25 cellular contexts compared by ENCODE assay signal in the genomic region with DNA sequence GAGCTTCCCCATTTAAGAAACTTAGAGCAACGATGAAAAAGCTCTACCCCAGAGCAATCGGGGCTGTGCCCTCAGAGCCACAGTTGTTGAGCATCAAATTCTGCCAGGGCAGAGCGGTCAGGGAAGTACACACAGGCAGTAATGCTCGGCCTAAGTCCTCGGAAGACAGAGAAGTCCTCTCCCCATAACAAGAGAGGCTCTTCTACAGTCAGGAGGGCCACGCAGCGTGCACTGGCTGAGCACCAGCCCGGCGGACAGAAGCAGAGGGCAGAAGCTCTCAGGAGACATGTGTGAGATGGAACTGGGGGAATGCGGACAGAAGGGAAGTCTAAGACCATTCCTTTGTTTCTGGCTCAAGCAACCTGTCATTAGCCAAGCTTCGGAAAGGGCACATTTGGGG.
"Had no signal": no experiment of that assay in that cellular context is flagged by ENCODE, and none has a peak within 500 bp of the region (broad histone marks: within the 10 kb centered on the region; RNA-seq: fewer than 3 reads in every experiment).

No MANE protein-coding gene starts in this region.

- H3K36me3 ChIP-seq: brain microvascular endothelial cell, cardiac muscle cell, WERI-Rb-1 had no signal

- H3K4me3 Mint-ChIP-seq: activated CD4-positive, alpha-beta memory T cell treated with anti-CD3 and anti-CD28 coated beads, Interleukin-2, amount 10 ng/mL, durations not matched to agents 7 days and 5 days; activated CD4-positive, alpha-beta T cell treated with anti-CD3 and anti-CD28 coated beads for 36 hours; activated naive CD8-positive, alpha-beta T cell treated with anti-CD3 and anti-CD28 coated beads for 36 hours; activated T-cell treated with anti-CD3 and anti-CD28 coated beads, Interleukin-2, amount 50 U/mL, for 72 hours had no signal

- H3K27ac ChIP-seq: brain microvascular endothelial cell, cardiac muscle cell, KMS-11, SK-N-MC, WERI-Rb-1 had no signal

- DNase-seq: activated CD4-positive, alpha-beta memory T cell treated with anti-CD3 and anti-CD28 coated beads, Interleukin-2, amount 10 ng/mL, durations not matched to agents 7 days and 5 days; activated CD4-positive, alpha-beta T cell treated with anti-CD3 and anti-CD28 coated beads for 36 hours; activated CD4-positive, alpha-beta T cell treated with anti-CD3 and anti-CD28 coated beads, Interleukin-2, amount 50 U/mL, for 1 hour; activated naive CD4-positive, alpha-beta T cell; activated naive CD8-positive, alpha-beta T cell treated with anti-CD3 and anti-CD28 coated beads for 36 hours; activated T-cell treated with anti-CD3 and anti-CD28 coated beads for 4 hours; activated T-cell treated with anti-CD3 and anti-CD28 coated beads, Interleukin-2, amount 50 U/mL, for 72 hours; brain microvascular endothelial cell; NCI-H1092; NCI-H1417; NCI-H1694; NCI-H2029; NCI-H2107; NCI-H2171 treated with DMSO at 0.1 percent for 48 hours; NCI-H226; NCI-H526; NCI-H774; RPMI8226; T-helper 1 cell; WERI-Rb-1 had no signal

- H3K4me2 ChIP-seq: KMS-11 had no signal

- H3K27me3 ChIP-seq: brain microvascular endothelial cell, cardiac muscle cell had no signal

- ATAC-seq: activated CD4-positive, alpha-beta T cell treated with anti-CD3 and anti-CD28 coated beads for 36 hours; activated T-cell treated with anti-CD3 and anti-CD28 coated beads, Interleukin-2, amount 50 U/mL, for 72 hours; Right ventricle myocardium inferior had no signal

- H3K4me1 Mint-ChIP-seq: activated CD4-positive, alpha-beta memory T cell treated with anti-CD3 and anti-CD28 coated beads, Interleukin-2, amount 10 ng/mL, durations not matched to agents 7 days and 5 days had no signal

- H3K27ac Mint-ChIP-seq: activated CD4-positive, alpha-beta memory T cell treated with anti-CD3 and anti-CD28 coated beads, Interleukin-2, amount 10 ng/mL, durations not matched to agents 7 days and 5 days; activated CD4-positive, alpha-beta T cell treated with anti-CD3 and anti-CD28 coated beads for 36 hours; activated naive CD8-positive, alpha-beta T cell treated with anti-CD3 and anti-CD28 coated beads for 36 hours; activated T-cell treated with anti-CD3 and anti-CD28 coated beads, Interleukin-2, amount 50 U/mL, for 72 hours; activated T-helper 2 cell treated with anti-CD3 and anti-CD28 coated beads, Interferon-gamma antibody, Interleukin-2, Interleukin-4, amounts not matched to agents 10 μg/mL and 5 μg/mL and 100 μg/mL, durations not matched to agents 14 hours and 24 hours and 36 hours had no signal

- H3K9me3 Mint-ChIP-seq: activated CD4-positive, alpha-beta memory T cell treated with anti-CD3 and anti-CD28 coated beads, Interleukin-2, amount 10 ng/mL, durations not matched to agents 7 days and 5 days; activated naive CD8-positive, alpha-beta T cell treated with anti-CD3 and anti-CD28 coated beads for 36 hours; activated T-cell treated with anti-CD3 and anti-CD28 coated beads, Interleukin-2, amount 50 U/mL, for 72 hours; activated T-helper 2 cell treated with anti-CD3 and anti-CD28 coated beads, Interferon-gamma antibody, Interleukin-2, Interleukin-4, amounts not matched to agents 10 μg/mL and 5 μg/mL and 100 μg/mL, durations not matched to agents 14 hours and 24 hours and 36 hours had no signal

- H3K9ac ChIP-seq: KMS-11 had no signal

- H3K4me3 ChIP-seq: cardiac muscle cell, SK-N-MC had no signal

- H3K27me3 Mint-ChIP-seq: activated CD4-positive, alpha-beta memory T cell treated with anti-CD3 and anti-CD28 coated beads, Interleukin-2, amount 10 ng/mL, durations not matched to agents 7 days and 5 days; activated CD4-positive, alpha-beta T cell treated with anti-CD3 and anti-CD28 coated beads for 36 hours had no signal
